In the genomic region with DNA sequence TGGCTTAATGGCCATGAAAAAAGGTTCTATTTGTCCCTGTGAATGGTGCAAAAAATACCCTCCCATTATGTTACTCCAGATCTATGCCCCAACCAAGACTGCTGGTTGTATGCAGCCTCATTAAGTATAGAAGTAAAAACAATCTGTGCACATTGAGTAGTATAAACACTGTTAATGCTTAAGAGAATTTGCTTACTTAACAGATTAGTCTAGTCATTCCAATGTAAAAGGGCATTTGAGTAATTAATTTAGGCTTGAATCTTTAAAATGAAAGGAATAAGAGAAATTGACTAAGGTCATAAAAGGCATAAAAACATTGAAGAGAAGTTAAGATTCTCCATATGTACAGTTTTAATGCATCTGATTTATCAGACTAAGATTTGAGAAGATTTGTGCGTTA, we compare ENCODE assay signal across 18 cellular contexts. TPM values are rescaled to one million over a fixed set of nuclear protein-coding genes. Genes with fewer than 3 reads are reported as not detected.
A peak's percentile ranks its signal among the peaks of the same experiment; 100 is the strongest.
DNase-seq lines count a peak whose midpoint lies in the region; ATAC-seq, FAIRE-seq and TF ChIP-seq lines count a peak whose summit lies in the region.
"Had no signal": no experiment of that assay in that cellular context is flagged by ENCODE, and none has a peak within 500 bp of the region (broad histone marks: within the 10 kb centered on the region; RNA-seq: fewer than 3 reads in every experiment).

No MANE protein-coding gene starts in this region.

- H3K4me1 ChIP-seq in A549: no peaks in the 10 kb centered on the region
- H3K4me1 ChIP-seq: HAP-1 had no signal

- TF ChIP-seq CTCF in A549 (IDR thresholded peaks at IDR 0.05): no peak
- TF ChIP-seq CTCF in D721Med (IDR thresholded peaks at IDR 0.05; ENCODE audit: insufficient read depth, missing control alignments): no peak
- no peak for TF ChIP-seq CTCF in fibroblast of villous mesenchyme (IDR thresholded peaks at IDR 0.05; ENCODE audit: insufficient read depth, low read depth, low read length)
- TF ChIP-seq CTCF in retinal pigment epithelial cell (conservative IDR thresholded peaks at IDR 0.05; ENCODE audit: low read depth, low read length): no peak

- CTCF ChIA-PET in A549 (lab: Yijun Ruan, JAX): no interaction called here

- H3K9me3 ChIP-seq in A549: no peaks in the 10 kb centered on the region
- H3K9me3 ChIP-seq: HAP-1 had no signal

- no peak for TF ChIP-seq POLR2A in A549 (IDR thresholded peaks at IDR 0.05; ENCODE audit: low read length)

- FAIRE-seq in A549 (lab: Jason Lieb, UNC) (no peak), D721Med (lab: Jason Lieb, UNC) (peak; percentile 32)
- FAIRE-seq: G401.6, GM12891, GM19239 had no signal

- no peak for TF ChIP-seq EP300 in A549 (IDR thresholded peaks at IDR 0.05)

- H3K4me3 ChIP-seq in A549 (no peak overlapping the region), fibroblast of villous mesenchyme (ENCODE audit: low read depth, low read length) (no peak overlapping the region), retinal pigment epithelial cell (ENCODE audit: low read length) (no peak overlapping the region)
- H3K4me3 ChIP-seq: GM23248, HAP-1 had no signal

- no peak for TF ChIP-seq RAD21 in A549 (conservative IDR thresholded peaks at IDR 0.05 in 1 of 2, IDR thresholded peaks at IDR 0.05 in 1 of 2)

- DNase-seq in A549 (ENCODE audit: low read depth in 1 of 2, low spot score in 1 of 2) (no peak), D721Med (ENCODE audit: insufficient read length, low spot score) (no peak), fibroblast of villous mesenchyme (ENCODE audit: low read depth) (peak; percentile 37), retinal pigment epithelial cell (ENCODE audit: low read depth) (peak; percentile 39), inferior parietal cortex (ENCODE audit: extremely low spot score) (no peak), C1 segment of cervical spinal cord (lab: John Stamatoyannopoulos, UW) (no peak), RPMI8226 (no peak)
- DNase-seq: AML-193; CD4-positive, alpha-beta memory T cell; GM23248; KG1 had no signal

- 88% methylated on average over 1 of the region's 1 CpG for WGBS in A549 (ENCODE audit: missing lambda C conversion rate)

- no peak overlapping the region for H3K4me2 ChIP-seq in A549

- H3K27ac ChIP-seq in A549: no peak overlapping the region
- H3K27ac ChIP-seq: GM23248, HL-60 had no signal

- no peak for ATAC-seq in A549

- POLR2A ChIA-PET in A549 (lab: Yijun Ruan, JAX): no interaction called here

TF ChIP-seq in A549, 52 proteins besides CTCF, POLR2A, EP300 and RAD21:
- TF ChIP-seq, protein P1, sequence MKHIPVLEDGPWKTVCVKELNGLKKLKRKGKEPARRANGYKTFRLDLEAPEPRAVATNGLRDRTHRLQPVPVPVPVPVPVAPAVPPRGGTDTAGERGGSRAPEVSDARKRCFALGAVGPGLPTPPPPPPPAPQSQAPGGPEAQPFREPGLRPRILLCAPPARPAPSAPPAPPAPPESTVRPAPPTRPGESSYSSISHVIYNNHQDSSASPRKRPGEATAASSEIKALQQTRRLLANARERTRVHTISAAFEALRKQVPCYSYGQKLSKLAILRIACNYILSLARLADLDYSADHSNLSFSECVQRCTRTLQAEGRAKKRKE (CRISPR knock-in tag; IDR thresholded peaks at IDR 0.05; ENCODE audit: low read depth): no peak
- peak; percentile 55 for TF ChIP-seq MAFK (IDR thresholded peaks at IDR 0.05; ENCODE audit: partially characterized antibody)

RNA-seq across cellular contexts. Expression of gene FAM124B, which starts 51.2 kb away (rescaled TPM):
- polyA plus RNA-seq in A549 (2011; rRNA removed) (not detected in 2 replicates), A549 (2017; fragmentation: RNase III; extraction: RNeasy Plus Mini Kit Qiagen cat#74134 plus additional on column Dnase treatment) (not detected in 3 replicates)
- polyA plus RNA-seq in A549 (2012; cell fraction: cytosol; rRNA removed): not detected in 2 replicates
- not detected in 2 replicates for polyA plus RNA-seq in A549 (2012; cell fraction: nucleus; rRNA removed)
- not detected in 2 replicates for polyA minus RNA-seq in A549 (2011; rRNA and poly(A)+ RNA removed)
- total RNA-seq in fibroblast of villous mesenchyme: under 0.01 and 0.32 TPM in 2 replicates
- total RNA-seq: GM23248, HT1080 had no signal
- polyA plus RNA-seq: GM23248, IgD-negative memory B cell had no signal

Comparison
In these comparisons a context has a peak if more than half of its experiments do, and no peak if none do; other contexts are left out.
1. DNase-seq: peak in fibroblast of villous mesenchyme (single experiment) and retinal pigment epithelial cell (single experiment); none in A549 (0 of 2), D721Med (single experiment), inferior parietal cortex (single experiment), C1 segment of cervical spinal cord (0 of 14) and RPMI8226 (single experiment).